In genomic region chr6:146670161-146670560, GRCh38 we compare ENCODE assay signal across 22 cellular contexts.
DNase-seq lines count a peak whose midpoint lies in the region; ATAC-seq and TF ChIP-seq lines count a peak whose summit lies in the region.
"Had no signal": no experiment of that assay in that cellular context is flagged by ENCODE, and none has a peak within 500 bp of the region (broad histone marks: within the 10 kb centered on the region; RNA-seq: fewer than 3 reads in every experiment).

No MANE protein-coding gene starts in this region.

- CTCF ChIA-PET in CD8-positive, alpha-beta T cell (lab: Charles Lee): no interaction called here

- H3K27ac ChIP-seq in CD8-positive, alpha-beta T cell (ENCODE audit: low read depth, low read length): no peak overlapping the region
- H3K27ac ChIP-seq: left lung, prostate gland, thoracic aorta had no signal

- peaks cover 6% of the 10 kb centered on the region for H3K27me3 Mint-ChIP-seq in CD8-positive, alpha-beta T cell (ENCODE audit: low read depth)
- H3K27me3 Mint-ChIP-seq: activated CD8-positive, alpha-beta T cell treated with anti-CD3 and anti-CD28 coated beads for 36 hours; central memory CD8-positive, alpha-beta T cell had no signal

- H3K27ac Mint-ChIP-seq in CD8-positive, alpha-beta T cell: no peak overlapping the region
- H3K27ac Mint-ChIP-seq: activated CD8-positive, alpha-beta T cell treated with anti-CD3 and anti-CD28 coated beads for 36 hours; activated naive CD4-positive, alpha-beta T cell treated with anti-CD3 and anti-CD28 coated beads, Interleukin-2, amount 50 U/mL, for 72 hours; CD4-positive, alpha-beta T cell; H9 had no signal

- in situ Hi-C loops in astrocyte of the cerebellum (cut with HindIII; ENCODE audit: low sequenced_read_pairs): no loop called here

- no peaks in the 10 kb centered on the region for H3K27me3 ChIP-seq in CD8-positive, alpha-beta T cell (ENCODE audit: insufficient read depth, low read length)
- H3K27me3 ChIP-seq: left lung, MG63 had no signal

- H3K9me3 Mint-ChIP-seq in CD8-positive, alpha-beta T cell: no peaks in the 10 kb centered on the region
- H3K9me3 Mint-ChIP-seq: activated CD8-positive, alpha-beta T cell treated with anti-CD3 and anti-CD28 coated beads for 36 hours; activated naive CD4-positive, alpha-beta T cell treated with anti-CD3 and anti-CD28 coated beads, Interleukin-2, amount 50 U/mL, for 72 hours; CD4-positive, alpha-beta T cell; H9 had no signal

- H3K36me3 Mint-ChIP-seq in CD8-positive, alpha-beta T cell: no peaks in the 10 kb centered on the region
- H3K36me3 Mint-ChIP-seq: activated naive CD4-positive, alpha-beta T cell treated with anti-CD3 and anti-CD28 coated beads, Interleukin-2, amount 50 U/mL, for 72 hours had no signal

- no peaks in the 10 kb centered on the region for H3K4me1 Mint-ChIP-seq in CD8-positive, alpha-beta T cell (ENCODE audit: low read depth)
- H3K4me1 Mint-ChIP-seq: central memory CD8-positive, alpha-beta T cell had no signal

- H3K9me3 ChIP-seq in CD8-positive, alpha-beta T cell (ENCODE audit: low read length): no peaks in the 10 kb centered on the region
- H3K9me3 ChIP-seq: left lung, MG63, prostate gland, thoracic aorta had no signal

- TF ChIP-seq CTCF in astrocyte of the cerebellum (IDR thresholded peaks at IDR 0.05; ENCODE audit: low read depth, low read length, missing control alignments) (no peak), fibroblast of villous mesenchyme (IDR thresholded peaks at IDR 0.05; ENCODE audit: insufficient read depth, low read depth, low read length) (no peak)
- TF ChIP-seq CTCF in CD8-positive, alpha-beta T cell (IDR thresholded peaks at IDR 0.05): no peak

- intact Hi-C loops in CD8-positive, alpha-beta T cell (cut with DNase I, micrococcal nuclease): no loop called here

- peak; percentile 48 for DNase-seq in HT1080 (ENCODE audit: low read depth)
- peak; percentile 42 for DNase-seq in astrocyte of the cerebellum (ENCODE audit: low read depth)
- peak; percentile 8 for DNase-seq in fibroblast of villous mesenchyme (ENCODE audit: low read depth)
- no peak for DNase-seq in NCI-H1694 (lab: John Stamatoyannopoulos, UW)
- DNase-seq in central memory CD4-positive, alpha-beta T cell: no peak
- no peak for DNase-seq in CD8-positive, alpha-beta T cell
- DNase-seq: activated CD8-positive, alpha-beta T cell treated with anti-CD3 and anti-CD28 coated beads for 36 hours; anterior cingulate cortex; CD4-positive, alpha-beta T cell; H9; left lung; mesendoderm; MG63; NCI-H2029 treated with DMSO at 0.1 percent for 48 hours; NCI-H345; stimulated activated naive CD8-positive, alpha-beta T cell treated with anti-CD3 and anti-CD28 coated beads, Interleukin-15, Interleukin-2, amounts not matched to agents 100 U/mL and 50 U/mL, for 24 hours; T-helper 1 cell had no signal

- H3K4me3 Mint-ChIP-seq in CD8-positive, alpha-beta T cell: no peak overlapping the region
- H3K4me3 Mint-ChIP-seq: activated CD8-positive, alpha-beta T cell treated with anti-CD3 and anti-CD28 coated beads for 36 hours; CD4-positive, alpha-beta T cell; central memory CD8-positive, alpha-beta T cell; H9 had no signal

- H3K4me3 ChIP-seq in astrocyte of the cerebellum (ENCODE audit: low read depth, low read length): no peak overlapping the region
- H3K4me3 ChIP-seq in fibroblast of villous mesenchyme (ENCODE audit: low read depth, low read length): no peak overlapping the region
- H3K4me3 ChIP-seq in CD8-positive, alpha-beta T cell (ENCODE audit: low read depth, low read length): no peak overlapping the region
- H3K4me3 ChIP-seq: left lung, MG63, prostate gland, thoracic aorta had no signal

- POLR2A ChIA-PET in CD8-positive, alpha-beta T cell (lab: Charles Lee): no interaction called here

- H3K36me3 ChIP-seq in CD8-positive, alpha-beta T cell (ENCODE audit: insufficient read depth, low read length): no peaks in the 10 kb centered on the region
- H3K36me3 ChIP-seq: left lung, MG63, prostate gland, thoracic aorta had no signal

- no peak for ATAC-seq in GM21423 (IDR thresholded peaks at IDR 0.05; ENCODE audit: unreplicated experiment)
- no peak for ATAC-seq in CD8-positive, alpha-beta T cell
- ATAC-seq: activated CD8-positive, alpha-beta T cell treated with anti-CD3 and anti-CD28 coated beads for 36 hours; left lung; stimulated activated naive CD8-positive, alpha-beta T cell treated with anti-CD3 and anti-CD28 coated beads, Interleukin-15, Interleukin-2, amounts not matched to agents 100 U/mL and 50 U/mL, for 24 hours had no signal

- H3K4me1 ChIP-seq in CD8-positive, alpha-beta T cell (ENCODE audit: insufficient read depth, low read length): no peaks in the 10 kb centered on the region
- H3K4me1 ChIP-seq: left lung, prostate gland had no signal

Comparison
In these comparisons a context has a peak if more than half of its experiments do, and no peak if none do; other contexts are left out.
1. DNase-seq: peak in HT1080 (single experiment), astrocyte of the cerebellum (single experiment) and fibroblast of villous mesenchyme (single experiment); none in NCI-H1694 (single experiment), central memory CD4-positive, alpha-beta T cell (single experiment) and CD8-positive, alpha-beta T cell (0 of 7).